ENCODE assay signal across 6 cellular contexts in genomic region chr6:31740397-31741223, GRCh38. TPM values are rescaled to one million over a fixed set of nuclear protein-coding genes. Genes with fewer than 3 reads are reported as not detected.
DNase-seq lines count a peak whose midpoint lies in the region; ATAC-seq and TF ChIP-seq lines count a peak whose summit lies in the region.

No MANE protein-coding gene starts in this region.

- 19% methylated on average over 29 of the region's 29 CpGs for WGBS in prostate gland

- peak overlapping the region; percentile 80 for H3K27ac ChIP-seq in duodenal mucosa (ENCODE audit: low read depth, low read length)
- H3K27ac ChIP-seq in prostate gland: peak overlapping the region; percentile 94 to 98

- TF ChIP-seq CTCF in prostate gland (IDR thresholded peaks at IDR 0.05): no peak

- peaks cover 28 to 38% of the 10 kb centered on the region in 2 donors for H3K4me1 ChIP-seq in duodenal mucosa (ENCODE audit: control insufficient read depth in 1 of 2, insufficient read depth in 2 of 2, low read length in 2 of 2)
- peaks cover 11% of the 10 kb centered on the region for H3K4me1 ChIP-seq in prostate gland (replicated peaks)

- TF ChIP-seq POLR2A in prostate gland (IDR thresholded peaks at IDR 0.05): no peak

- DNase-seq in Right ventricle myocardium inferior (ENCODE audit: missing footprints) (peak; percentile 74), cardiac septum (ENCODE audit: low spot score) (no peak), prostate gland (ENCODE audit: low spot score) (no peak)
- DNase-seq in central memory CD4-positive, alpha-beta T cell: no peak

- ATAC-seq in Right ventricle myocardium inferior (peak; percentile 1), HG03135 (IDR thresholded peaks at IDR 0.05; ENCODE audit: unreplicated experiment) (no peak)

- H3K4me3 ChIP-seq in duodenal mucosa (ENCODE audit: low read depth in 1 of 2, low read length in 2 of 2): peak overlapping the region; percentile 80 to 83
- H3K4me3 ChIP-seq in prostate gland: peak overlapping the region; percentile 51 to 56

- peak overlapping the region; percentile 87 to 90 for H3K9ac ChIP-seq in duodenal mucosa (ENCODE audit: low read depth in 1 of 2, low read length in 2 of 2)

- H3K27me3 ChIP-seq in duodenal mucosa (ENCODE audit: control insufficient read depth in 1 of 2, insufficient read depth in 2 of 2, low read length in 2 of 2) (no peaks in the 10 kb centered on the region), prostate gland (replicated peaks; ENCODE audit: insufficient read depth) (no peaks in the 10 kb centered on the region)

- H3K36me3 ChIP-seq in duodenal mucosa (ENCODE audit: control insufficient read depth in 1 of 2, insufficient read depth in 2 of 2, low read length in 2 of 2) (peaks cover 0 to 13% of the 10 kb centered on the region in 2 donors), prostate gland (no peaks in the 10 kb centered on the region)

- H3K9me3 ChIP-seq in duodenal mucosa (ENCODE audit: control insufficient read depth in 1 of 2, low read length in 2 of 2): no peaks in the 10 kb centered on the region
- H3K9me3 ChIP-seq in prostate gland: no peaks in the 10 kb centered on the region

- intact Hi-C loops in Right ventricle myocardium inferior (cut with DNase I): no loop called here
- intact Hi-C loops in cardiac septum (cut with DNase I): no loop called here
- intact Hi-C loops in prostate gland (cut with DNase I): no loop called here

RNA-seq across cellular contexts. Expression of gene MSH5, which starts 0.8 kb away (rescaled TPM):
- total RNA-seq in Right ventricle myocardium inferior: 2.0 TPM
- 1.7 TPM for total RNA-seq in cardiac septum
- total RNA-seq in prostate gland: 10 to 100 TPM; 10.5 to 72.4 TPM

RNA-seq across cellular contexts. Expression of gene CLIC1, which starts 4.3 kb away (rescaled TPM):
- total RNA-seq in Right ventricle myocardium inferior (102 TPM), cardiac septum (131 TPM), prostate gland (100 to 1,000 TPM; 224 to 331 TPM)

RNA-seq across cellular contexts. Expression of gene DDAH2, which starts 11.5 kb away (rescaled TPM):
- total RNA-seq in Right ventricle myocardium inferior (40.6 TPM), cardiac septum (69.9 TPM), prostate gland (10 to 100 TPM; 73.3 to 83.7 TPM)

RNA-seq across cellular contexts. Expression of gene MPIG6B, which starts 17.4 kb away (rescaled TPM):
- total RNA-seq in Right ventricle myocardium inferior: 0.70 TPM
- total RNA-seq in cardiac septum: 0.24 TPM
- under 1 TPM in 1 of 2 donors, not detected in 1; 0.74 TPM for total RNA-seq in prostate gland

RNA-seq across cellular contexts. Expression of gene LY6G6C, which starts 19.1 kb away (rescaled TPM):
- not detected for total RNA-seq in Right ventricle myocardium inferior
- total RNA-seq in cardiac septum: not detected
- total RNA-seq in prostate gland: not detected
